In genomic region chr20:33489495-33490022, GRCh38 we compare ENCODE assay signal across 1 cellular context.
TF ChIP-seq lines count a peak whose summit lies in the region.

No MANE protein-coding gene starts in this region.

TF ChIP-seq in GM12878, 131 proteins besides CTCF, POLR2A, EP300 and RAD21 (continued from another document):
- TF ChIP-seq FOS (IDR thresholded peaks at IDR 0.05; ENCODE audit: borderline replicate concordance, extremely low read depth, insufficient read length) (no peak), GATAD2B (conservative IDR thresholded peaks at IDR 0.05; ENCODE audit: low read depth) (no peak), MTA3 (IDR thresholded peaks at IDR 0.05; ENCODE audit: borderline replicate concordance, low read length) (no peak), GABPA (IDR thresholded peaks at IDR 0.05; ENCODE audit: low read depth) (no peak)
